In genomic region chrX:136146614-136147319, GRCh38 we compare ENCODE assay signal across 8 cellular contexts. TPM values are rescaled to one million over a fixed set of nuclear protein-coding genes. Genes with fewer than 3 reads are reported as not detected.
A peak's percentile ranks its signal among the peaks of the same experiment; 100 is the strongest.
DNase-seq lines count a peak whose midpoint lies in the region; ATAC-seq and TF ChIP-seq lines count a peak whose summit lies in the region.

No MANE protein-coding gene starts in this region.

- H3K9me3 ChIP-seq in DND-41 (ENCODE audit: insufficient read depth, low read length, severe bottlenecking) (no peaks in the 10 kb centered on the region), heart right ventricle (no peaks in the 10 kb centered on the region)

- peak overlapping the region; percentile 29 to 69; a peak in 3 of 4 replicates for H3K4me3 ChIP-seq in DND-41 (ENCODE audit: low read depth in 1 of 2, low read length in 2 of 2)
- peak overlapping the region in 9 of 10 donors; percentile 60 to 84 (median 69) for H3K4me3 ChIP-seq in heart right ventricle

- no peaks in the 10 kb centered on the region for H3K36me3 ChIP-seq in DND-41 (ENCODE audit: insufficient read depth, low read length)
- H3K36me3 ChIP-seq in heart right ventricle, result no peaks in the 10 kb centered on the region

- H3K79me2 ChIP-seq in DND-41 (ENCODE audit: insufficient read depth, low read length), result no peaks in the 10 kb centered on the region

- no peaks in the 10 kb centered on the region for H3K27me3 ChIP-seq in DND-41 (ENCODE audit: insufficient read depth, low read length, poor library complexity)
- H3K27me3 ChIP-seq in heart right ventricle, result peaks cover 0 to 36% (median 0%) of the 10 kb centered on the region in 7 donors

- TF ChIP-seq POLR2A in erythroblast (IDR thresholded peaks at IDR 0.05; ENCODE audit: low read length), result no peak

- ATAC-seq in DND-41 (ENCODE audit: insufficient read depth, low read depth), result peak; percentile 74
- peak in 7 of 8 donors; percentile 27 to 48 (median 41) for ATAC-seq in heart right ventricle

- peak overlapping the region; percentile 61 for H3K9ac ChIP-seq in DND-41 (ENCODE audit: low read depth, low read length)

- intact Hi-C loops in heart right ventricle (cut with DNase I), result loop anchor here in 3 of 10 donors (5.0 kb wide), 2 partner anchors 109 to 114 kb away; no protein-coding TSS in a partner anchor

- TF ChIP-seq CTCF in DND-41 (IDR thresholded peaks at IDR 0.05; ENCODE audit: borderline replicate concordance, extremely low read depth, low read length, poor library complexity, severe bottlenecking), result no peak
- no peak for TF ChIP-seq CTCF in heart right ventricle (IDR thresholded peaks at IDR 0.05)

- DNase-seq in DND-41 (peak; percentile 27), M059J (ENCODE audit: low read depth) (peak; percentile 26), activated gamma-delta T cell treated with Interleukin-2 at 50 U/mL for 16 hours (peak; percentile 4), heart right ventricle (peak; percentile 12 to 26), retina (peak; percentile 75), NCI-H345 treated with DMSO at 0.1 percent for 48 hours (lab: John Stamatoyannopoulos, UW; ENCODE audit: unreplicated experiment) (no peak), middle frontal gyrus (ENCODE audit: extremely low spot score, low spot score) (no peak), erythroblast (lab: John Stamatoyannopoulos, UW) (no peak)

- H4K20me1 ChIP-seq in DND-41 (ENCODE audit: insufficient read depth, low read length), result no peaks in the 10 kb centered on the region

- H3K4me2 ChIP-seq in DND-41 (ENCODE audit: insufficient read depth, low read length), result peak overlapping the region; percentile 95

- H3K27ac ChIP-seq in DND-41 (ENCODE audit: low read length), result peak overlapping the region; percentile 36; the same call in 1 of the 2 replicates
- H3K27ac ChIP-seq in heart right ventricle, result peak overlapping the region; percentile 69 to 96 (median 86)

- H2AFZ ChIP-seq in DND-41 (ENCODE audit: low read depth, low read length), result peak overlapping the region; percentile 80

- 0 to 1% methylated on average over 28 to 57 of the region's 60 CpGs for WGBS in heart right ventricle, 2 donors

- H3K4me1 ChIP-seq in DND-41 (ENCODE audit: insufficient read depth, low read length), result peaks cover 25% of the 10 kb centered on the region
- peaks cover 0 to 9% (median 0%) of the 10 kb centered on the region in 9 donors for H3K4me1 ChIP-seq in heart right ventricle

RNA-seq across cellular contexts. Expression of gene FHL1, which starts 0.6 kb away (rescaled TPM):
- 828 and 1,058 TPM in 2 replicates for total RNA-seq in M059J (2014; rRNA removed; shearing (Covaris generic))
- 1,000 to 10,000 TPM in 8 of 10 donors, 100 to 1,000 TPM in 2; 367 to 3,919 (median 2,586) TPM for total RNA-seq in heart right ventricle
- polyA plus RNA-seq in heart right ventricle, result 1,000 to 10,000 TPM in 1 of 2 donors, 100 to 1,000 TPM in 1; 480 to 3,681 TPM

Comparison
In these comparisons a context has a peak if more than half of its experiments do, and no peak if none do; other contexts are left out.
1. DNase-seq: peak in DND-41 (single experiment), M059J (single experiment), activated gamma-delta T cell treated with Interleukin-2 at 50 U/mL for 16 hours (single experiment), heart right ventricle (2 of 2) and retina (single experiment); none in NCI-H345 treated with DMSO at 0.1 percent for 48 hours (single experiment), middle frontal gyrus (single experiment) and erythroblast (0 of 2).